In the genomic region with DNA sequence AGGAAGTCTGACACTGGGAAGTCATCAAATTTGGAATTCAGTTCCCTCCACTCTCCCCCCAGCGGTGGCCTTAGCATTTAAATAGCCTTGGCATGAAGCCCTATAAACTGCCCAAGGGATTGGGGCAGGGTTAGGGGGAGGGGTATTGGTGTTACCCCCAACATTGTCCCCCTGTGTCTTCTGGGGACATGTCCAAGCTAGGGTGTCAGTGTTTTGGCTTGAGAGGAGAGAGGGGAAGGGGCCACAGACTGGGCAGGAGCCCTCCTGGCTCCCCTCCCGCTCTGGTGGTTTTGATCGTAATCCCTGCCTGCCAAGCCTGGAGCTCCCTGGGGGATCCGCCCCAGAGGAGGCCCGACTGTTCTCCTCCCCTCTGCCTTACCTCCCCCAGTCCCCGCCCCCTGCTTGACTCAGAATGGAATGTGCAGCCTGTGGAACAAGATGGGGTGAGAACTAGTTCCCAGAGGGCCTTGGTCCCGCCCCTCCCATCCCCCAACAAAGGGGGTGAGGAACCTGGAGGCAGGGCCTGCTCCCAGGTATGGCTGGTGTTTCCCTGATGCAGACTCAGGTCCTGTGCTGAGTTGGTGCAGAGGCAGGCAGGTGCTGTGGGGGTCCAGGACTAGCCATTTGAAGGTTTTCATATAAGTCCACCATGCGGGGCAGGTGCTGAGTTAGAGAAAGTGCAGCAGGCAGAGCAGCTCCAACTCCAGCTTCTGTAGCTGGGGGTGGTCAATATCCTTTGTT, we compare ENCODE assay signal across 1 cellular context.
TF ChIP-seq lines count a peak whose summit lies in the region.

No MANE protein-coding gene starts in this region.

TF ChIP-seq in HEK293, 187 proteins besides CTCF, POLR2A, EP300 and RAD21 (continued from another document and continues in another):
- TF ChIP-seq, protein P1, sequence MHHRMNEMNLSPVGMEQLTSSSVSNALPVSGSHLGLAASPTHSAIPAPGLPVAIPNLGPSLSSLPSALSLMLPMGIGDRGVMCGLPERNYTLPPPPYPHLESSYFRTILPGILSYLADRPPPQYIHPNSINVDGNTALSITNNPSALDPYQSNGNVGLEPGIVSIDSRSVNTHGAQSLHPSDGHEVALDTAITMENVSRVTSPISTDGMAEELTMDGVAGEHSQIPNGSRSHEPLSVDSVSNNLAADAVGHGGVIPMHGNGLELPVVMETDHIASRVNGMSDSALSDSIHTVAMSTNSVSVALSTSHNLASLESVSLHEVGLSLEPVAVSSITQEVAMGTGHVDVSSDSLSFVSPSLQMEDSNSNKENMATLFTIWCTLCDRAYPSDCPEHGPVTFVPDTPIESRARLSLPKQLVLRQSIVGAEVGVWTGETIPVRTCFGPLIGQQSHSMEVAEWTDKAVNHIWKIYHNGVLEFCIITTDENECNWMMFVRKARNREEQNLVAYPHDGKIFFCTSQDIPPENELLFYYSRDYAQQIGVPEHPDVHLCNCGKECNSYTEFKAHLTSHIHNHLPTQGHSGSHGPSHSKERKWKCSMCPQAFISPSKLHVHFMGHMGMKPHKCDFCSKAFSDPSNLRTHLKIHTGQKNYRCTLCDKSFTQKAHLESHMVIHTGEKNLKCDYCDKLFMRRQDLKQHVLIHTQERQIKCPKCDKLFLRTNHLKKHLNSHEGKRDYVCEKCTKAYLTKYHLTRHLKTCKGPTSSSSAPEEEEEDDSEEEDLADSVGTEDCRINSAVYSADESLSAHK (tag by site-specific recombination; IDR thresholded peaks at IDR 0.05) = no peak
- TF ChIP-seq ZNF529 (tag by site-specific recombination; IDR thresholded peaks at IDR 0.05; ENCODE audit: insufficient replicate concordance) = no peak
- no peak for TF ChIP-seq ZNF596 (tag by site-specific recombination; IDR thresholded peaks at IDR 0.05)
- TF ChIP-seq ZNF354C (tag by site-specific recombination; IDR thresholded peaks at IDR 0.05; ENCODE audit: borderline replicate concordance, low read depth) = no peak
- TF ChIP-seq ZNF311 (tag by site-specific recombination; IDR thresholded peaks at IDR 0.05; ENCODE audit: borderline replicate concordance) = no peak
- peak; percentile 53; the same call in 1 of the 2 replicates for TF ChIP-seq ZNF76 (tag by site-specific recombination; IDR thresholded peaks at IDR 0.05; ENCODE audit: borderline replicate concordance, low read depth)
- no peak for TF ChIP-seq ZNF23 (tag by site-specific recombination; IDR thresholded peaks at IDR 0.05; ENCODE audit: borderline replicate concordance)
- TF ChIP-seq ZNF654 (tag by site-specific recombination; IDR thresholded peaks at IDR 0.05; ENCODE audit: low read depth) = no peak
- no peak for TF ChIP-seq ZNF416 (tag by site-specific recombination; IDR thresholded peaks at IDR 0.05)
- TF ChIP-seq, protein P2, sequence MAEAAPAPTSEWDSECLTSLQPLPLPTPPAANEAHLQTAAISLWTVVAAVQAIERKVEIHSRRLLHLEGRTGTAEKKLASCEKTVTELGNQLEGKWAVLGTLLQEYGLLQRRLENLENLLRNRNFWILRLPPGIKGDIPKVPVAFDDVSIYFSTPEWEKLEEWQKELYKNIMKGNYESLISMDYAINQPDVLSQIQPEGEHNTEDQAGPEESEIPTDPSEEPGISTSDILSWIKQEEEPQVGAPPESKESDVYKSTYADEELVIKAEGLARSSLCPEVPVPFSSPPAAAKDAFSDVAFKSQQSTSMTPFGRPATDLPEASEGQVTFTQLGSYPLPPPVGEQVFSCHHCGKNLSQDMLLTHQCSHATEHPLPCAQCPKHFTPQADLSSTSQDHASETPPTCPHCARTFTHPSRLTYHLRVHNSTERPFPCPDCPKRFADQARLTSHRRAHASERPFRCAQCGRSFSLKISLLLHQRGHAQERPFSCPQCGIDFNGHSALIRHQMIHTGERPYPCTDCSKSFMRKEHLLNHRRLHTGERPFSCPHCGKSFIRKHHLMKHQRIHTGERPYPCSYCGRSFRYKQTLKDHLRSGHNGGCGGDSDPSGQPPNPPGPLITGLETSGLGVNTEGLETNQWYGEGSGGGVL (tag by site-specific recombination; IDR thresholded peaks at IDR 0.05) = peak; percentile 90
- TF ChIP-seq ZNF623 (tag by site-specific recombination; IDR thresholded peaks at IDR 0.05) = no peak
- no peak for TF ChIP-seq AEBP2 (tag by site-specific recombination; IDR thresholded peaks at IDR 0.05; ENCODE audit: borderline replicate concordance)
- TF ChIP-seq KLF9 (tag by site-specific recombination; IDR thresholded peaks at IDR 0.05; ENCODE audit: low read depth) = peak; percentile 72; the same call in 1 of the 2 replicates
- no peak for TF ChIP-seq ZNF433 (tag by site-specific recombination; IDR thresholded peaks at IDR 0.05; ENCODE audit: low read depth)
- peak; percentile 62 for TF ChIP-seq SCRT2 (tag by site-specific recombination; IDR thresholded peaks at IDR 0.05)
- TF ChIP-seq ZBTB21 (tag by site-specific recombination; IDR thresholded peaks at IDR 0.05) = no peak
- TF ChIP-seq, protein P3, sequence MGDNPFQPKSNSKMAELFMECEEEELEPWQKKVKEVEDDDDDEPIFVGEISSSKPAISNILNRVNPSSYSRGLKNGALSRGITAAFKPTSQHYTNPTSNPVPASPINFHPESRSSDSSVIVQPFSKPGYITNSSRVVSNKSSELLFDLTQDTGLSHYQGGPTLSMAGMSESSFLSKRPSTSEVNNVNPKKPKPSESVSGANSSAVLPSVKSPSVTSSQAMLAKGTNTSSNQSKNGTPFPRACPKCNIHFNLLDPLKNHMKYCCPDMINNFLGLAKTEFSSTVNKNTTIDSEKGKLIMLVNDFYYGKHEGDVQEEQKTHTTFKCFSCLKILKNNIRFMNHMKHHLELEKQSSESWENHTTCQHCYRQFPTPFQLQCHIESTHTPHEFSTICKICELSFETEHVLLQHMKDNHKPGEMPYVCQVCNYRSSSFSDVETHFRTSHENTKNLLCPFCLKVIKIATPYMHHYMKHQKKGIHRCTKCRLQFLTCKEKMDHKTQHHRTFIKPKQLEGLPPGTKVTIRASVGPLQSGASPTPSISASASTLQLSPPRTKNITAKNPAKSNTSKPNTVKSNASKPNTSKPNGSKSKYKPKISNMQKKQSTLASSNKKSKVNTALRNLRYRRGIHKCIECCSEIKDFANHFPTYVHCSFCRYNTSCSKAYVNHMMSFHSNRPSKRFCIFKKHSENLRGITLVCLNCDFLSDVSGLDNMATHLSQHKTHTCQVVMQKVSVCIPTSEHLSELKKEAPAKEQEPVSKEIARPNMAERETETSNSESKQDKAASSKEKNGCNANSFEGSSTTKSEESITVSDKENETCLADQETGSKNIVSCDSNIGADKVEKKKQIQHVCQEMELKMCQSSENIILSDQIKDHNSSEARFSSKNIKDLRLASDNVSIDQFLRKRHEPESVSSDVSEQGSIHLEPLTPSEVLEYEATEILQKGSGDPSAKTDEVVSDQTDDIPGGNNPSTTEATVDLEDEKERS (tag by site-specific recombination; IDR thresholded peaks at IDR 0.05) = no peak
- TF ChIP-seq SP2 (tag by site-specific recombination; IDR thresholded peaks at IDR 0.05) = peak; percentile 75
- TF ChIP-seq, protein P4, sequence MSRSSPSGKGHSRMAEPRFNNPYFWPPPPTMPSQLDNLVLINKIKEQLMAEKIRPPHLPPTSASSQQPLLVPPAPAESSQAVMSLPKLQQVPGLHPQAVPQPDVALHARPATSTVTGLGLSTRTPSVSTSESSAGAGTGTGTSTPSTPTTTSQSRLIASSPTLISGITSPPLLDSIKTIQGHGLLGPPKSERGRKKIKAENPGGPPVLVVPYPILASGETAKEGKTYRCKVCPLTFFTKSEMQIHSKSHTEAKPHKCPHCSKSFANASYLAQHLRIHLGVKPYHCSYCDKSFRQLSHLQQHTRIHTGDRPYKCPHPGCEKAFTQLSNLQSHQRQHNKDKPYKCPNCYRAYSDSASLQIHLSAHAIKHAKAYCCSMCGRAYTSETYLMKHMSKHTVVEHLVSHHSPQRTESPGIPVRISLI (tag by site-specific recombination; IDR thresholded peaks at IDR 0.05) = no peak
- no peak for TF ChIP-seq ZNF837 (tag by site-specific recombination; IDR thresholded peaks at IDR 0.05)
- TF ChIP-seq ZNF155 (tag by site-specific recombination; IDR thresholded peaks at IDR 0.05) = no peak
- peak; percentile 93 for TF ChIP-seq ZBTB48 (tag by site-specific recombination; IDR thresholded peaks at IDR 0.05)
- no peak for TF ChIP-seq ZNF777 (tag by site-specific recombination; IDR thresholded peaks at IDR 0.05; ENCODE audit: borderline replicate concordance)
- TF ChIP-seq OSR2 (tag by site-specific recombination; IDR thresholded peaks at IDR 0.05) = peak; percentile 21; the same call in 1 of the 2 replicates
- no peak for TF ChIP-seq ZSCAN18 (tag by site-specific recombination; IDR thresholded peaks at IDR 0.05)
- TF ChIP-seq SP3 (tag by site-specific recombination; IDR thresholded peaks at IDR 0.05) = peak; percentile 74
- TF ChIP-seq, protein P5, sequence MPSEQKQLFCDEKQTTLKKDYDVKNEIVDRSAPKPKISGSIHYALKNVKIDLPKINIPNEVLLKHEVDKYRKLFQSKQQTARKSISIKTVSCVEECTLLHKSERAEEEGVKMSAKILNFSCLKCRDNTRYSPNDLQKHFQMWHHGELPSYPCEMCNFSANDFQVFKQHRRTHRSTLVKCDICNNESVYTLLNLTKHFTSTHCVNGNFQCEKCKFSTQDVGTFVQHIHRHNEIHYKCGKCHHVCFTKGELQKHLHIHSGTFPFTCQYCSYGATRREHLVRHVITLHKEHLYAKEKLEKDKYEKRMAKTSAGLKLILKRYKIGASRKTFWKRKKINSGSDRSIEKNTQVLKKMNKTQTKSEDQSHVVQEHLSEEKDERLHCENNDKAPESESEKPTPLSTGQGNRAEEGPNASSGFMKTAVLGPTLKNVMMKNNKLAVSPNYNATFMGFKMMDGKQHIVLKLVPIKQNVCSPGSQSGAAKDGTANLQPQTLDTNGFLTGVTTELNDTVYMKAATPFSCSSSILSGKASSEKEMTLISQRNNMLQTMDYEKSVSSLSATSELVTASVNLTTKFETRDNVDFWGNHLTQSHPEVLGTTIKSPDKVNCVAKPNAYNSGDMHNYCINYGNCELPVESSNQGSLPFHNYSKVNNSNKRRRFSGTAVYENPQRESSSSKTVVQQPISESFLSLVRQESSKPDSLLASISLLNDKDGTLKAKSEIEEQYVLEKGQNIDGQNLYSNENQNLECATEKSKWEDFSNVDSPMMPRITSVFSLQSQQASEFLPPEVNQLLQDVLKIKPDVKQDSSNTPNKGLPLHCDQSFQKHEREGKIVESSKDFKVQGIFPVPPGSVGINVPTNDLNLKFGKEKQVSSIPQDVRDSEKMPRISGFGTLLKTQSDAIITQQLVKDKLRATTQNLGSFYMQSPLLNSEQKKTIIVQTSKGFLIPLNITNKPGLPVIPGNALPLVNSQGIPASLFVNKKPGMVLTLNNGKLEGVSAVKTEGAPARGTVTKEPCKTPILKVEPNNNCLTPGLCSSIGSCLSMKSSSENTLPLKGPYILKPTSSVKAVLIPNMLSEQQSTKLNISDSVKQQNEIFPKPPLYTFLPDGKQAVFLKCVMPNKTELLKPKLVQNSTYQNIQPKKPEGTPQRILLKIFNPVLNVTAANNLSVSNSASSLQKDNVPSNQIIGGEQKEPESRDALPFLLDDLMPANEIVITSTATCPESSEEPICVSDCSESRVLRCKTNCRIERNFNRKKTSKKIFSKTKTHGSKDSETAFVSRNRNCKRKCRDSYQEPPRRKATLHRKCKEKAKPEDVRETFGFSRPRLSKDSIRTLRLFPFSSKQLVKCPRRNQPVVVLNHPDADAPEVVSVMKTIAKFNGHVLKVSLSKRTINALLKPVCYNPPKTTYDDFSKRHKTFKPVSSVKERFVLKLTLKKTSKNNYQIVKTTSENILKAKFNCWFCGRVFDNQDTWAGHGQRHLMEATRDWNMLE (tag by site-specific recombination; conservative IDR thresholded peaks at IDR 0.05; ENCODE audit: low read depth) = no peak
- no peak for TF ChIP-seq ZNF571 (tag by site-specific recombination; IDR thresholded peaks at IDR 0.05)
- TF ChIP-seq ZNF677 (tag by site-specific recombination; IDR thresholded peaks at IDR 0.05) = no peak
- TF ChIP-seq ZNF37A (tag by site-specific recombination; IDR thresholded peaks at IDR 0.05) = no peak
- TF ChIP-seq ZSCAN4 (tag by site-specific recombination; IDR thresholded peaks at IDR 0.05) = no peak
- no peak for TF ChIP-seq SETDB1 (IDR thresholded peaks at IDR 0.05; ENCODE audit: insufficient read length, low read length)
- no peak for TF ChIP-seq ZNF521 (tag by site-specific recombination; IDR thresholded peaks at IDR 0.05)
- TF ChIP-seq, protein P6, sequence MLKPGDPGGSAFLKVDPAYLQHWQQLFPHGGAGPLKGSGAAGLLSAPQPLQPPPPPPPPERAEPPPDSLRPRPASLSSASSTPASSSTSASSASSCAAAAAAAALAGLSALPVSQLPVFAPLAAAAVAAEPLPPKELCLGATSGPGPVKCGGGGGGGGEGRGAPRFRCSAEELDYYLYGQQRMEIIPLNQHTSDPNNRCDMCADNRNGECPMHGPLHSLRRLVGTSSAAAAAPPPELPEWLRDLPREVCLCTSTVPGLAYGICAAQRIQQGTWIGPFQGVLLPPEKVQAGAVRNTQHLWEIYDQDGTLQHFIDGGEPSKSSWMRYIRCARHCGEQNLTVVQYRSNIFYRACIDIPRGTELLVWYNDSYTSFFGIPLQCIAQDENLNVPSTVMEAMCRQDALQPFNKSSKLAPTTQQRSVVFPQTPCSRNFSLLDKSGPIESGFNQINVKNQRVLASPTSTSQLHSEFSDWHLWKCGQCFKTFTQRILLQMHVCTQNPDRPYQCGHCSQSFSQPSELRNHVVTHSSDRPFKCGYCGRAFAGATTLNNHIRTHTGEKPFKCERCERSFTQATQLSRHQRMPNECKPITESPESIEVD (tag by site-specific recombination; IDR thresholded peaks at IDR 0.05) = no peak
